ENCODE assay signal across 1 cellular context in the genomic region with DNA sequence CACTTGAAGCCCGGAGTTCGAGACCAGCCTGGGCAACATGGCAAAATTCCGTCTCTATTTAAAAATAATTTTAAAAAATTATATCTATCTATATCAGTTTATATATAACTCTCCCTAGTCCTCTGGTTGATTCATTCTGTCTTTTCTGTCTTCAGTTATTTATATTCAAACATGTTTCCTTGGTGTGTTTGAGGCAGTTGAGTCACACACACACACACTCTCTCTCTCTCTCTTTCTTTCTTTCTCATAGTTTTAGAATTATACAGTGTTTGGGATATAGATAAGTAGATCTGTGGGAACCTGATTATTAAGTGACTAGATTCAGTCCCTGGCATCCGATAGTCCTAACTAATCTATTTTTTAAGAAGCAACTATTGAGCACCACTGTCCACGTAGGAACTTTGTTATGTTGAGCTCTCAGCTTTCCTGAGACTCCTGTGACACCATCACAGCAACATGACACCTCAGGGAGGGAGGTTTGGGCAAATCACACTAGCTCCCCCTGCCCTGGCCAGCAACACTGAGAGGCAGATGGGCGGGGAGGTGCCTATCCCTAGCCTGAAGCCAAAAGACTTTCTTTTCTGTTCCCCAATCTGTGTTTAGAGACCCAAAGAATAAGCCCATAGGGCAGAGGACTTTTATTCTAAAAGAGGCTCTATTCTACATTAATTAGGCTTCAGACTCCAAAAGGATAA.
TF ChIP-seq lines count a peak whose summit lies in the region.

No MANE protein-coding gene starts in this region.

TF ChIP-seq in GM12878, 131 proteins besides CTCF, POLR2A, EP300 and RAD21 (continued from another document):
- TF ChIP-seq USF2 (IDR thresholded peaks at IDR 0.05; ENCODE audit: borderline replicate concordance, low read depth, low read length) (no peak), RUNX3 (IDR thresholded peaks at IDR 0.05; ENCODE audit: low read length) (no peak), RCOR1 (conservative IDR thresholded peaks at IDR 0.05; ENCODE audit: low read depth, low read length) (no peak), FOXM1 (IDR thresholded peaks at IDR 0.05; ENCODE audit: low read depth, low read length) (no peak), ZNF274 (IDR thresholded peaks at IDR 0.05; ENCODE audit: insufficient read depth, insufficient read length) (no peak), HDGF (IDR thresholded peaks at IDR 0.05) (no peak), MLLT1 (IDR thresholded peaks at IDR 0.05) (no peak), EZH2 (IDR thresholded peaks at IDR 0.05; ENCODE audit: borderline replicate concordance, control insufficient read depth, low read depth, low read length) (no peak), WRNIP1 (IDR thresholded peaks at IDR 0.05; ENCODE audit: borderline replicate concordance, low read depth, low read length) (no peak)
- TF ChIP-seq, protein P1, sequence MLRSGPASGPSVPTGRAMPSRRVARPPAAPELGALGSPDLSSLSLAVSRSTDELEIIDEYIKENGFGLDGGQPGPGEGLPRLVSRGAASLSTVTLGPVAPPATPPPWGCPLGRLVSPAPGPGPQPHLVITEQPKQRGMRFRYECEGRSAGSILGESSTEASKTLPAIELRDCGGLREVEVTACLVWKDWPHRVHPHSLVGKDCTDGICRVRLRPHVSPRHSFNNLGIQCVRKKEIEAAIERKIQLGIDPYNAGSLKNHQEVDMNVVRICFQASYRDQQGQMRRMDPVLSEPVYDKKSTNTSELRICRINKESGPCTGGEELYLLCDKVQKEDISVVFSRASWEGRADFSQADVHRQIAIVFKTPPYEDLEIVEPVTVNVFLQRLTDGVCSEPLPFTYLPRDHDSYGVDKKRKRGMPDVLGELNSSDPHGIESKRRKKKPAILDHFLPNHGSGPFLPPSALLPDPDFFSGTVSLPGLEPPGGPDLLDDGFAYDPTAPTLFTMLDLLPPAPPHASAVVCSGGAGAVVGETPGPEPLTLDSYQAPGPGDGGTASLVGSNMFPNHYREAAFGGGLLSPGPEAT (IDR thresholded peaks at IDR 0.05; ENCODE audit: low read depth), result no peak
TF ChIP-seq in GM12878: peak in this region for 0.
